In the genomic region with DNA sequence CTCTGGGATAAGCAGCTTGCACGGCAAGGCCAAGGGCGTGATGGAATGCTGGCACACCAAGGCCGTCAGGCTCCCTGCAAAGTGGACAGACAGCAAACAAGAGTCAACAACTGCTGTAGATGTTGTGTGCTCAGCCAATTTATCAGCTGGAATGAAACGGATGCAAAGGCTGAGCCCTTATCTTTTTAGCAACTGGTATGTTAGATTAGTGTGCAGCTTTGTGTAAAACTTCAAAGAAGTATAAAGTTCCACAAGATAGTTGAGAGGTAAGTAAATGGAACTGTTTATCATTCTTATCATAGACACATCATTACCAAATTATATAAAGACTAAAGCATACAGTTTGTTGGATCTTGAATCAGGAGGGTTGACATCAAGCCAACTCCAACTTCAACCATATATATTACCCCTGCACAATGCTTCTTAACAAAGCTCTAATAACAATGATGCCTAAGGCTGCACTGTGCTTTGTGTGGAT, we compare ENCODE assay signal across 1 cellular context.
TF ChIP-seq lines count a peak whose summit lies in the region.

No MANE protein-coding gene starts in this region.

TF ChIP-seq in HepG2, 621 proteins besides CTCF, POLR2A, EP300 and RAD21 (continued from another document and continues in another):
- TF ChIP-seq THAP11 (CRISPR knock-in tag; IDR thresholded peaks at IDR 0.05), result 0 out of 2 replicates have a peak, but pooled peaks have one; percentile 9
- TF ChIP-seq KDM5A (IDR thresholded peaks at IDR 0.05; ENCODE audit: borderline replicate concordance, low read length), result no peak
- TF ChIP-seq NR2F1 (CRISPR knock-in tag; IDR thresholded peaks at IDR 0.05), result no peak
- no peak for TF ChIP-seq ZBTB42 (CRISPR knock-in tag; IDR thresholded peaks at IDR 0.05)
- TF ChIP-seq SALL2 (CRISPR knock-in tag; IDR thresholded peaks at IDR 0.05), result 0 out of 2 replicates have a peak, but pooled peaks have one; percentile 42
- TF ChIP-seq TGIF2 (CRISPR knock-in tag; IDR thresholded peaks at IDR 0.05), result 0 out of 2 replicates have a peak, but pooled peaks have one; percentile 62
- TF ChIP-seq RBAK (CRISPR knock-in tag; IDR thresholded peaks at IDR 0.05), result no peak
- TF ChIP-seq ATF3 (CRISPR knock-in tag; IDR thresholded peaks at IDR 0.05), result no peak
- 0 out of 2 replicates have a peak, but pooled peaks have one; percentile 63 for TF ChIP-seq MAF1 (CRISPR knock-in tag; IDR thresholded peaks at IDR 0.05; ENCODE audit: borderline replicate concordance)
- TF ChIP-seq, protein P1, sequence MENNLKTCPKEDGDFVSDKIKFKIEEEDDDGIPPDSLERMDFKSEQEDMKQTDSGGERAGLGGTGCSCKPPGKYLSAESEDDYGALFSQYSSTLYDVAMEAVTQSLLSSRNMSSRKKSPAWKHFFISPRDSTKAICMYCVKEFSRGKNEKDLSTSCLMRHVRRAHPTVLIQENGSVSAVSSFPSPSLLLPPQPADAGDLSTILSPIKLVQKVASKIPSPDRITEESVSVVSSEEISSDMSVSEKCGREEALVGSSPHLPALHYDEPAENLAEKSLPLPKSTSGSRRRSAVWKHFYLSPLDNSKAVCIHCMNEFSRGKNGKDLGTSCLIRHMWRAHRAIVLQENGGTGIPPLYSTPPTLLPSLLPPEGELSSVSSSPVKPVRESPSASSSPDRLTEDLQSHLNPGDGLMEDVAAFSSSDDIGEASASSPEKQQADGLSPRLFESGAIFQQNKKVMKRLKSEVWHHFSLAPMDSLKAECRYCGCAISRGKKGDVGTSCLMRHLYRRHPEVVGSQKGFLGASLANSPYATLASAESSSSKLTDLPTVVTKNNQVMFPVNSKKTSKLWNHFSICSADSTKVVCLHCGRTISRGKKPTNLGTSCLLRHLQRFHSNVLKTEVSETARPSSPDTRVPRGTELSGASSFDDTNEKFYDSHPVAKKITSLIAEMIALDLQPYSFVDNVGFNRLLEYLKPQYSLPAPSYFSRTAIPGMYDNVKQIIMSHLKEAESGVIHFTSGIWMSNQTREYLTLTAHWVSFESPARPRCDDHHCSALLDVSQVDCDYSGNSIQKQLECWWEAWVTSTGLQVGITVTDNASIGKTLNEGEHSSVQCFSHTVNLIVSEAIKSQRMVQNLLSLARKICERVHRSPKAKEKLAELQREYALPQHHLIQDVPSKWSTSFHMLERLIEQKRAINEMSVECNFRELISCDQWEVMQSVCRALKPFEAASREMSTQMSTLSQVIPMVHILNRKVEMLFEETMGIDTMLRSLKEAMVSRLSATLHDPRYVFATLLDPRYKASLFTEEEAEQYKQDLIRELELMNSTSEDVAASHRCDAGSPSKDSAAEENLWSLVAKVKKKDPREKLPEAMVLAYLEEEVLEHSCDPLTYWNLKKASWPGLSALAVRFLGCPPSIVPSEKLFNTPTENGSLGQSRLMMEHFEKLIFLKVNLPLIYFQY (CRISPR knock-in tag; IDR thresholded peaks at IDR 0.05; ENCODE audit: borderline replicate concordance), result no peak
- TF ChIP-seq ZNF879 (CRISPR knock-in tag; IDR thresholded peaks at IDR 0.05), result no peak
- no peak for TF ChIP-seq ELK4 (CRISPR knock-in tag; IDR thresholded peaks at IDR 0.05; ENCODE audit: borderline replicate concordance)
- TF ChIP-seq ZNF616 (CRISPR knock-in tag; IDR thresholded peaks at IDR 0.05; ENCODE audit: low read depth), result no peak
- TF ChIP-seq GTF2F1 (IDR thresholded peaks at IDR 0.05; ENCODE audit: low read length), result no peak
- no peak; the same call in 1 of the 2 replicates for TF ChIP-seq POGZ (CRISPR knock-in tag; IDR thresholded peaks at IDR 0.05)
- no peak for TF ChIP-seq ZBTB21 (CRISPR knock-in tag; IDR thresholded peaks at IDR 0.05)
- TF ChIP-seq, protein P2, sequence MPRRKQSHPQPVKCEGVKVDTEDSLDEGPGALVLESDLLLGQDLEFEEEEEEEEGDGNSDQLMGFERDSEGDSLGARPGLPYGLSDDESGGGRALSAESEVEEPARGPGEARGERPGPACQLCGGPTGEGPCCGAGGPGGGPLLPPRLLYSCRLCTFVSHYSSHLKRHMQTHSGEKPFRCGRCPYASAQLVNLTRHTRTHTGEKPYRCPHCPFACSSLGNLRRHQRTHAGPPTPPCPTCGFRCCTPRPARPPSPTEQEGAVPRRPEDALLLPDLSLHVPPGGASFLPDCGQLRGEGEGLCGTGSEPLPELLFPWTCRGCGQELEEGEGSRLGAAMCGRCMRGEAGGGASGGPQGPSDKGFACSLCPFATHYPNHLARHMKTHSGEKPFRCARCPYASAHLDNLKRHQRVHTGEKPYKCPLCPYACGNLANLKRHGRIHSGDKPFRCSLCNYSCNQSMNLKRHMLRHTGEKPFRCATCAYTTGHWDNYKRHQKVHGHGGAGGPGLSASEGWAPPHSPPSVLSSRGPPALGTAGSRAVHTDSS (CRISPR knock-in tag; conservative IDR thresholded peaks at IDR 0.05), result no peak
- no peak for TF ChIP-seq BRD4 (CRISPR knock-in tag; IDR thresholded peaks at IDR 0.05)
- TF ChIP-seq DNMT1 (CRISPR knock-in tag; IDR thresholded peaks at IDR 0.05), result no peak
- TF ChIP-seq MIER3 (CRISPR knock-in tag; IDR thresholded peaks at IDR 0.05; ENCODE audit: borderline replicate concordance), result no peak
- TF ChIP-seq ZNF639 (CRISPR knock-in tag; conservative IDR thresholded peaks at IDR 0.05), result no peak
- TF ChIP-seq NFATC3 (CRISPR knock-in tag; IDR thresholded peaks at IDR 0.05), result no peak
- TF ChIP-seq HBP1 (CRISPR knock-in tag; IDR thresholded peaks at IDR 0.05; ENCODE audit: low read depth), result no peak
- no peak for TF ChIP-seq SP140L (CRISPR knock-in tag; IDR thresholded peaks at IDR 0.05; ENCODE audit: borderline replicate concordance)
- peak; percentile 99 for TF ChIP-seq RERE (CRISPR knock-in tag; IDR thresholded peaks at IDR 0.05; ENCODE audit: low read depth)
- TF ChIP-seq, protein P3, sequence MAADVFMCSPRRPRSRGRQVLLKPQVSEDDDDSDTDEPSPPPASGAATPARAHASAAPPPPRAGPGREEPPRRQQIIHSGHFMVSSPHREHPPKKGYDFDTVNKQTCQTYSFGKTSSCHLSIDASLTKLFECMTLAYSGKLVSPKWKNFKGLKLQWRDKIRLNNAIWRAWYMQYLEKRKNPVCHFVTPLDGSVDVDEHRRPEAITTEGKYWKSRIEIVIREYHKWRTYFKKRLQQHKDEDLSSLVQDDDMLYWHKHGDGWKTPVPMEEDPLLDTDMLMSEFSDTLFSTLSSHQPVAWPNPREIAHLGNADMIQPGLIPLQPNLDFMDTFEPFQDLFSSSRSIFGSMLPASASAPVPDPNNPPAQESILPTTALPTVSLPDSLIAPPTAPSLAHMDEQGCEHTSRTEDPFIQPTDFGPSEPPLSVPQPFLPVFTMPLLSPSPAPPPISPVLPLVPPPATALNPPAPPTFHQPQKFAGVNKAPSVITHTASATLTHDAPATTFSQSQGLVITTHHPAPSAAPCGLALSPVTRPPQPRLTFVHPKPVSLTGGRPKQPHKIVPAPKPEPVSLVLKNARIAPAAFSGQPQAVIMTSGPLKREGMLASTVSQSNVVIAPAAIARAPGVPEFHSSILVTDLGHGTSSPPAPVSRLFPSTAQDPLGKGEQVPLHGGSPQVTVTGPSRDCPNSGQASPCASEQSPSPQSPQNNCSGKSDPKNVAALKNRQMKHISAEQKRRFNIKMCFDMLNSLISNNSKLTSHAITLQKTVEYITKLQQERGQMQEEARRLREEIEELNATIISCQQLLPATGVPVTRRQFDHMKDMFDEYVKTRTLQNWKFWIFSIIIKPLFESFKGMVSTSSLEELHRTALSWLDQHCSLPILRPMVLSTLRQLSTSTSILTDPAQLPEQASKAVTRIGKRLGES (CRISPR knock-in tag; IDR thresholded peaks at IDR 0.05; ENCODE audit: borderline replicate concordance), result no peak
- no peak for TF ChIP-seq ZNF800 (CRISPR knock-in tag; IDR thresholded peaks at IDR 0.05)
- TF ChIP-seq ATM (IDR thresholded peaks at IDR 0.05; ENCODE audit: borderline replicate concordance), result no peak
- TF ChIP-seq, protein P4, sequence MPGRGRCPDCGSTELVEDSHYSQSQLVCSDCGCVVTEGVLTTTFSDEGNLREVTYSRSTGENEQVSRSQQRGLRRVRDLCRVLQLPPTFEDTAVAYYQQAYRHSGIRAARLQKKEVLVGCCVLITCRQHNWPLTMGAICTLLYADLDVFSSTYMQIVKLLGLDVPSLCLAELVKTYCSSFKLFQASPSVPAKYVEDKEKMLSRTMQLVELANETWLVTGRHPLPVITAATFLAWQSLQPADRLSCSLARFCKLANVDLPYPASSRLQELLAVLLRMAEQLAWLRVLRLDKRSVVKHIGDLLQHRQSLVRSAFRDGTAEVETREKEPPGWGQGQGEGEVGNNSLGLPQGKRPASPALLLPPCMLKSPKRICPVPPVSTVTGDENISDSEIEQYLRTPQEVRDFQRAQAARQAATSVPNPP (CRISPR knock-in tag; IDR thresholded peaks at IDR 0.05), result peak; percentile 91; the same call in 1 of the 2 replicates
- TF ChIP-seq TARDBP (CRISPR knock-in tag; IDR thresholded peaks at IDR 0.05), result peak; percentile 88; the same call in 1 of the 2 replicates
- peak; percentile 76; the same call in 1 of the 2 replicates for TF ChIP-seq RCOR2 (CRISPR knock-in tag; IDR thresholded peaks at IDR 0.05)
- TF ChIP-seq ZNF773 (CRISPR knock-in tag; IDR thresholded peaks at IDR 0.05; ENCODE audit: borderline replicate concordance), result no peak
- TF ChIP-seq TBX3 (IDR thresholded peaks at IDR 0.05; ENCODE audit: borderline replicate concordance), result peak; percentile 97
